ENCODE assay signal across 8 cellular contexts in the genomic region with DNA sequence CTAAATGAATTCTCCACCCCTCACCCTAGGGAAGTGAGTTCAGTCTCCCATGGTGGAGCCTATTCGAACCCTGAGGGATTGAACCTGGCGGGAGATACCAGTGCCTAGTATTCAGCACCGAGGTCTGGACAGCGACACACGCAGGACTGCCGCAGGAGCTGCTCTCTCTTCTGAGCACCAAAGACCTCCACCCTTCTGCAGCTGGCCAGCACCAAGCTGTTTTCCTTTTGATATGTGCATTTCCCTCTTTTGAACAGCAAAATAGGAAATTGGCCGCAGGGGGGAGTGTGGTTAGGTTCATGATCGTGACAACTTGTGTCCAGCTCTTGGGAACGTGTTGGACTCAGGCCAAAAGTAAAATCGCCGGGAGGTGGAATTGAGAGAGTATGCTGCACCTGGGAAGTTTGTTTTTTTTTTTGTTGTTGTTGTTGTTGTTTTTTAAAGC. TPM values are rescaled to one million over a fixed set of nuclear protein-coding genes. Genes with fewer than 3 reads are reported as not detected.
DNase-seq lines count a peak whose midpoint lies in the region; ATAC-seq, FAIRE-seq and TF ChIP-seq lines count a peak whose summit lies in the region.

No MANE protein-coding gene starts in this region.

- CTCF ChIA-PET in PC-3 (lab: Charles Lee): no interaction called here

- H3K4me2 ChIP-seq in PC-3 (ENCODE audit: low read length): no peak overlapping the region
- peak overlapping the region; percentile 4 for H3K4me2 ChIP-seq in hepatocyte
- peak overlapping the region; percentile 31 for H3K4me2 ChIP-seq in skeletal muscle satellite cell (ENCODE audit: low read length)

- H4K20me1 ChIP-seq in PC-3 (ENCODE audit: low read length) (no peaks in the 10 kb centered on the region), hepatocyte (ENCODE audit: insufficient read depth, poor library complexity, severe bottlenecking) (no peaks in the 10 kb centered on the region)

- POLR2A ChIA-PET in PC-3 (lab: Charles Lee; ENCODE audit: unreplicated experiment): interaction anchor here (0.5 to 0.6 kb wide), 2 partner anchors 22 to 612 kb away, joined by 4 to 8 read pairs; a partner anchor contains a TSS

- DNase-seq in AML-193 (lab: John Stamatoyannopoulos, UW): peak; percentile 14 to 18
- DNase-seq in HTR-8/SVneo (ENCODE audit: insufficient read length, low spot score): peak; percentile 69
- DNase-seq in PC-3: peak; percentile 63
- peak; percentile 65 to 80 (median 75) for DNase-seq in adrenal gland
- DNase-seq in hepatocyte (ENCODE audit: low spot score): peak; percentile 86

- H3K4me1 ChIP-seq in PC-3 (ENCODE audit: insufficient read depth, low read length): no peaks in the 10 kb centered on the region
- peaks cover 0 to 6% of the 10 kb centered on the region in 2 donors for H3K4me1 ChIP-seq in adrenal gland (replicated peaks in 1 of 2)
- H3K4me1 ChIP-seq in hepatocyte (ENCODE audit: insufficient read depth): no peaks in the 10 kb centered on the region
- peaks cover 24% of the 10 kb centered on the region for H3K4me1 ChIP-seq in skeletal muscle satellite cell (ENCODE audit: control insufficient read depth, insufficient read depth, low read length)

- intact Hi-C loops in PC-3 (cut with micrococcal nuclease): no loop called here
- intact Hi-C loops in adrenal gland (cut with DNase I): no loop called here

- H3K27me3 ChIP-seq in PC-3 (ENCODE audit: low read length): no peaks in the 10 kb centered on the region
- peaks cover 44% of the 10 kb centered on the region for H3K27me3 ChIP-seq in adrenal gland
- H3K27me3 ChIP-seq in hepatocyte: peaks cover 76% of the 10 kb centered on the region
- peaks cover 38% of the 10 kb centered on the region for H3K27me3 ChIP-seq in skeletal muscle satellite cell (ENCODE audit: control insufficient read depth, insufficient read depth, low read length)

- H3K27ac ChIP-seq in PC-3 (ENCODE audit: low read length) (no peak overlapping the region), adrenal gland (no peak overlapping the region), hepatocyte (no peak overlapping the region)

- H2AFZ ChIP-seq in PC-3 (ENCODE audit: low read length) (no peak overlapping the region), hepatocyte (no peak overlapping the region)

- ATAC-seq in GM19395 (IDR thresholded peaks at IDR 0.05; ENCODE audit: unreplicated experiment) (peak; percentile 86), PC-3 (peak; percentile 57), HG03095 (IDR thresholded peaks at IDR 0.05; ENCODE audit: unreplicated experiment) (no peak)

- TF ChIP-seq POLR2A in adrenal gland (IDR thresholded peaks at IDR 0.05): no peak

- H3K36me3 ChIP-seq in PC-3 (ENCODE audit: low read depth, low read length) (no peaks in the 10 kb centered on the region), adrenal gland (replicated peaks in 1 of 2) (no peaks in the 10 kb centered on the region), hepatocyte (replicated peaks; ENCODE audit: insufficient read depth, low read depth) (no peaks in the 10 kb centered on the region), skeletal muscle satellite cell (ENCODE audit: insufficient read depth, low read length) (no peaks in the 10 kb centered on the region)

- no peaks in the 10 kb centered on the region for H3K9me3 ChIP-seq in PC-3 (ENCODE audit: low read length)
- no peaks in the 10 kb centered on the region for H3K9me3 ChIP-seq in adrenal gland (replicated peaks in 1 of 3)
- H3K9me3 ChIP-seq in hepatocyte (ENCODE audit: low read depth): no peaks in the 10 kb centered on the region
- H3K9me3 ChIP-seq in skeletal muscle satellite cell (replicated peaks; ENCODE audit: low read length): no peaks in the 10 kb centered on the region

- no TSS peak for BruUV-seq in PC-3 (replicated peaks; lab: Mats Ljungman, UMichigan)

- 1 to 5% (median 2%) methylated on average over 6 to 11 of the region's 11 CpGs for WGBS in adrenal gland, 4 donors
- 2% methylated on average over 11 of the region's 11 CpGs for WGBS in hepatocyte (ENCODE audit: low lambda C conversion rate, missing lambda C conversion rate)

- TF ChIP-seq CTCF in PC-3 (conservative IDR thresholded peaks at IDR 0.05; ENCODE audit: low read depth, low read length) (0 out of 2 replicates have a peak, but pooled peaks have one; percentile 14), adrenal gland (IDR thresholded peaks at IDR 0.05) (peak in 1 of 6 experiments; percentile 12), hepatocyte (IDR thresholded peaks at IDR 0.05; ENCODE audit: poor library complexity) (no peak)

- H3K9me2 ChIP-seq in PC-3 (replicated peaks; ENCODE audit: low read length) (no peaks in the 10 kb centered on the region), hepatocyte (replicated peaks; ENCODE audit: insufficient read depth) (no peaks in the 10 kb centered on the region)

- no peaks in the 10 kb centered on the region for H3F3A ChIP-seq in PC-3 (ENCODE audit: low read length, unreplicated experiment)

- FAIRE-seq in HTR-8/SVneo (lab: Jason Lieb, UNC): peak; percentile 16

- no peak overlapping the region for H3K9ac ChIP-seq in PC-3 (ENCODE audit: low read length)
- no peak overlapping the region for H3K9ac ChIP-seq in skeletal muscle satellite cell (ENCODE audit: low read depth, low read length)

- H3K4me3 ChIP-seq in PC-3 (ENCODE audit: low read length): no peak overlapping the region
- H3K4me3 ChIP-seq in adrenal gland: no peak overlapping the region
- H3K4me3 ChIP-seq in hepatocyte: no peak overlapping the region
- H3K4me3 ChIP-seq in skeletal muscle satellite cell (ENCODE audit: low read length): no peak overlapping the region

- H3K79me2 ChIP-seq in PC-3 (ENCODE audit: low read length) (no peaks in the 10 kb centered on the region), hepatocyte (no peaks in the 10 kb centered on the region)

RNA-seq across cellular contexts. Expression of a gene that starts 1.2 kb away (rescaled TPM):
- not detected in 2 replicates for total RNA-seq in PC-3 (2014; rRNA removed)
- total RNA-seq in adrenal gland: 1 to 10 TPM in 5 of 8 donors, under 1 TPM in 3; 0.42 to 7.1 (median 1.5) TPM
- polyA plus RNA-seq in adrenal gland: 1 to 10 TPM in 2 of 3 donors, under 1 TPM in 1; 0.84 to 8.4 (median 2.0) TPM
- total RNA-seq in hepatocyte: 0.36 and 0.90 TPM in 2 replicates
- polyA plus RNA-seq in hepatocyte: 0.08 TPM in 1 of 2 replicates, not detected in the other
- total RNA-seq in skeletal muscle satellite cell (2012; rRNA removed): 0.25 and 1.7 TPM in 2 replicates

Comparison
In these comparisons a context has a peak if more than half of its experiments do, and no peak if none do; other contexts are left out.
1. DNase-seq: peak in every context shown above with its lines; median percentile 86 in hepatocyte; 75 in adrenal gland; 69 in HTR-8/SVneo; 63 in PC-3; 16 in AML-193.